ENCODE assay signal across 8 cellular contexts in genomic region chr1:156126701-156127534, GRCh38. TPM values are rescaled to one million over a fixed set of nuclear protein-coding genes. Genes with fewer than 3 reads are reported as not detected.
A peak's percentile ranks its signal among the peaks of the same experiment; 100 is the strongest.
DNase-seq lines count a peak whose midpoint lies in the region; ATAC-seq and TF ChIP-seq lines count a peak whose summit lies in the region.

No MANE protein-coding gene starts in this region.

- peaks cover 72% of the 10 kb centered on the region for H3K4me1 ChIP-seq in cardiac muscle cell (ENCODE audit: low read depth)

- H3K27ac ChIP-seq in cardiac muscle cell: peak overlapping the region; percentile 97

- DNase-seq in GM06990 (ENCODE audit: extremely low read depth, insufficient read length): peak; percentile 80
- peak; percentile 100 for DNase-seq in SIG-M5 treated with dmso at 0.1 percent for 504 hours (lab: John Stamatoyannopoulos, UW; ENCODE audit: unreplicated experiment)
- peak; percentile 77 for DNase-seq in activated gamma-delta T cell treated with Interleukin-2 at 50 U/mL for 16 hours
- peak in 1 of 2 donors; percentile 81 for DNase-seq in cardiac muscle cell (ENCODE audit: low read depth in 1 of 2, low spot score in 1 of 2)
- peak; percentile 78 to 82 for DNase-seq in stimulated activated CD4-positive, alpha-beta T cell treated with anti-CD3 and anti-CD28 coated beads, Interleukin-15, amount 100 ng/mL, for 48 hours (ENCODE audit: low read depth in 2 of 2)
- DNase-seq in retina: no peak

- peaks cover 1% of the 10 kb centered on the region; the same call in 1 of the 2 replicates for H3K36me3 ChIP-seq in GM06990 (ENCODE audit: control insufficient read depth, insufficient read depth, low read length)
- H3K36me3 ChIP-seq in cardiac muscle cell: peaks cover 12% of the 10 kb centered on the region

- H3K9me3 ChIP-seq in cardiac muscle cell (ENCODE audit: low read depth): no peaks in the 10 kb centered on the region

- ATAC-seq in HG02870 (IDR thresholded peaks at IDR 0.05; ENCODE audit: unreplicated experiment) (peak; percentile 57), GM18519 (IDR thresholded peaks at IDR 0.05; ENCODE audit: low FRiP score, unreplicated experiment) (no peak)

- H3K4me3 ChIP-seq in GM06990 (replicated peaks; ENCODE audit: low read depth, low read length) (peak overlapping the region; percentile 6), cardiac muscle cell (no peak overlapping the region)

- no peaks in the 10 kb centered on the region for H3K27me3 ChIP-seq in GM06990 (replicated peaks; ENCODE audit: control insufficient read depth, insufficient read depth, low read length)
- no peaks in the 10 kb centered on the region for H3K27me3 ChIP-seq in cardiac muscle cell

- no peak for TF ChIP-seq CTCF in GM06990 (IDR thresholded peaks at IDR 0.05; ENCODE audit: insufficient read depth, low read length, poor library complexity, severe bottlenecking)
- no peak for TF ChIP-seq CTCF in cardiac muscle cell (IDR thresholded peaks at IDR 0.05; ENCODE audit: low read depth, low read length)

RNA-seq across cellular contexts. Expression of gene LMNA, which starts 12.4 kb away (rescaled TPM):
- 128 and 139 TPM in 2 replicates for total RNA-seq in cardiac muscle cell
- polyA plus RNA-seq in cardiac muscle cell: 99.4 and 149 TPM in 2 replicates

RNA-seq across cellular contexts. Expression of gene SEMA4A, which starts 26.5 kb away (rescaled TPM):
- 3.6 and 8.6 TPM in 2 replicates for total RNA-seq in cardiac muscle cell
- polyA plus RNA-seq in cardiac muscle cell: 0.65 and 2.9 TPM in 2 replicates

RNA-seq across cellular contexts. Expression of gene MEX3A, which starts 44.7 kb away (rescaled TPM):
- total RNA-seq in cardiac muscle cell: 48.8 and 58.6 TPM in 2 replicates
- 17.2 and 24.8 TPM in 2 replicates for polyA plus RNA-seq in cardiac muscle cell
